In the genomic region with DNA sequence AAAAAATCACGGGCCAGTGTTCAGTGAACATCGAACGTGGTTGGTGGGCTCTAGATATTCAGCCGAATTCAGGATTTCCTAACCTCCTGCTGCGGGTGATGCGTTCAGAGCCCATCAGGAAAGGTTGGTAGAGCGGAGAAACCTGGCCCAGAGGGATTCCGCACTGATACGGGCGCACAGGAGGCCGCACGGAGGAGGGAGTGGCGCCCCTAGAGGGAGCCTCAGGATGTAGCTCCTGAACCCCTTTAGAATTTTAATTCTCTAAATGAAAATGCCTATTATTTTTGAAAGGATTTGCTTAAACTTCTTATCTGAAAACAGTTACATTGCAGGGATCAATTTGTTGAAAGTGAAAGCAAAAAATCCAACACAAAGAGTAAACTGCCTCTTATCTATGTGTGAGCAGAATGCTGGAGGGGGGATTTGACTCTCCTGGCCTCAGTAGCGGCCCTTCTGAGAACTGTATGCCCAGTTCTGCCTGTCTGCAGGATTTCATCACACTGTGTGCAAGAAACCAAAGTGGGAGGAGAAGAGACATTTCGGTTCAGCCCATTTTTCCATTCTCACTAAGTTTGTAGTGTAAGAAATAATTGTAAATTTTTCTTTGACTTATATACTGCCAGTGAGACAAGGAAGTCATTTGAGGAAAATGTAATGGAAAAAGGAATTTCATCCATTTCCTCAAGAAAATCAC, we compare ENCODE assay signal across 1 cellular context.
TF ChIP-seq lines count a peak whose summit lies in the region.

No MANE protein-coding gene starts in this region.

TF ChIP-seq in IMR-90, 13 proteins besides CTCF, POLR2A, EP300 and RAD21 (continued from another document):
- TF ChIP-seq MAZ (IDR thresholded peaks at IDR 0.05; ENCODE audit: borderline replicate concordance, low read depth, low read length) (no peak), RCOR1 (IDR thresholded peaks at IDR 0.05; ENCODE audit: insufficient replicate concordance, low read length) (no peak), CHD1 (IDR thresholded peaks at IDR 0.05; ENCODE audit: low read depth, low read length) (no peak), MXI1 (IDR thresholded peaks at IDR 0.05; ENCODE audit: borderline replicate concordance, low read depth, low read length) (no peak), NFE2L2 (IDR thresholded peaks at IDR 0.05; ENCODE audit: low read depth, low read length) (no peak), SMC3 (IDR thresholded peaks at IDR 0.05; ENCODE audit: low read depth, low read length) (no peak)
- TF ChIP-seq, protein P1, sequence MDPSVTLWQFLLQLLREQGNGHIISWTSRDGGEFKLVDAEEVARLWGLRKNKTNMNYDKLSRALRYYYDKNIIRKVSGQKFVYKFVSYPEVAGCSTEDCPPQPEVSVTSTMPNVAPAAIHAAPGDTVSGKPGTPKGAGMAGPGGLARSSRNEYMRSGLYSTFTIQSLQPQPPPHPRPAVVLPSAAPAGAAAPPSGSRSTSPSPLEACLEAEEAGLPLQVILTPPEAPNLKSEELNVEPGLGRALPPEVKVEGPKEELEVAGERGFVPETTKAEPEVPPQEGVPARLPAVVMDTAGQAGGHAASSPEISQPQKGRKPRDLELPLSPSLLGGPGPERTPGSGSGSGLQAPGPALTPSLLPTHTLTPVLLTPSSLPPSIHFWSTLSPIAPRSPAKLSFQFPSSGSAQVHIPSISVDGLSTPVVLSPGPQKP (IDR thresholded peaks at IDR 0.05; ENCODE audit: borderline replicate concordance, low read depth, low read length) = no peak
